1 cellular context compared by ENCODE assay signal in the genomic region with DNA sequence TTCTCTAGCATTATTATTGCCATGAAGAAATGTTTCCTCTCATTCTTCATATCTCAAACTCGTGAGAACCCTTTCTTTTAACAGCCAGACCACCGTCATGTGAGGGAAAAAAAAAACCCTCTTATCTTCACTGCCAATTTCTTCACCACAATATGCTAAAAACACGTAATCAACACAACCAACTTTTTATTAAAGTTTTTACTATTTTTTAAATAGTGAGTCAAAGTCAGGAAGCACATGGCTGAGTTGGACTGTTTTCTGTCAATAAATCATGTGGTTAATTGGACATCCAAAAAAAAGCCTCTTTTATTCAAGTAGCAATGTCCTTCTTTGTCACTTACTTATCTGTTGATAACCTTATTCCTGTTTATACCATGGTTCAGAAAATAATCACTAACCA.
TF ChIP-seq lines count a peak whose summit lies in the region.

No MANE protein-coding gene starts in this region.

TF ChIP-seq in HepG2, 621 proteins besides CTCF, POLR2A, EP300 and RAD21 (continued from another document):
- TF ChIP-seq NR2F6 (IDR thresholded peaks at IDR 0.05) (no peak), NR2F6 (CRISPR knock-in tag; IDR thresholded peaks at IDR 0.05) (no peak)
